16 cellular contexts compared by ENCODE assay signal in genomic region chr14:20791199-20791996, GRCh38. TPM values are rescaled to one million over a fixed set of nuclear protein-coding genes. Genes with fewer than 3 reads are reported as not detected.
"Had no signal": no experiment of that assay in that cellular context is flagged by ENCODE, and none has a peak within 500 bp of the region (broad histone marks: within the 10 kb centered on the region; RNA-seq: fewer than 3 reads in every experiment).

No MANE protein-coding gene starts in this region.

- H3K4me3 ChIP-seq: lung had no signal

- DNase-seq: activated CD4-positive, alpha-beta T cell treated with anti-CD3 and anti-CD28 coated beads for 1 hour; activated CD4-positive, alpha-beta T cell treated with anti-CD3 and anti-CD28 coated beads, Interleukin-2, amount 50 U/mL, for 48 hours; activated CD8-positive, alpha-beta memory T cell treated with anti-CD3 and anti-CD28 coated beads, Interleukin-2, amount 10 ng/mL, durations not matched to agents 7 days and 5 days; activated effector memory CD4-positive, alpha-beta T cell treated with anti-CD3 and anti-CD28 coated beads, Interleukin-2, amount 50 U/mL, for 16 hours; activated T-cell treated with anti-CD3 and anti-CD28 coated beads, Interleukin-2, amount 50 U/mL, for 24 hours; amniotic stem cell; hypothalamus; naive thymus-derived CD4-positive, alpha-beta T cell had no signal

- ATAC-seq: activated CD8-positive, alpha-beta memory T cell treated with anti-CD3 and anti-CD28 coated beads, Interleukin-2, amount 10 ng/mL, durations not matched to agents 7 days and 5 days; activated naive CD4-positive, alpha-beta T cell treated with anti-CD3 and anti-CD28 coated beads, Interleukin-2, amount 50 U/mL, for 72 hours; esophagus mucosa; naive thymus-derived CD4-positive, alpha-beta T cell; sciatic nerve had no signal

RNA-seq across cellular contexts. Expression of gene RNASE6, which starts 10.3 kb away (rescaled TPM):
- total RNA-seq: dermis microvascular lymphatic vessel endothelial cell had no signal

RNA-seq across cellular contexts. Expression of gene RNASE1, which starts 11.2 kb away (rescaled TPM):
- total RNA-seq: activated CD8-positive, alpha-beta memory T cell treated with anti-CD3 and anti-CD28 coated beads, Interleukin-2, amount 10 ng/mL, durations not matched to agents 7 days and 5 days; activated naive CD4-positive, alpha-beta T cell treated with anti-CD3 and anti-CD28 coated beads, Interleukin-2, amount 50 U/mL, for 72 hours had no signal

RNA-seq across cellular contexts. Expression of gene EDDM3B, which starts 23.2 kb away (rescaled TPM):
- total RNA-seq: activated CD8-positive, alpha-beta memory T cell treated with anti-CD3 and anti-CD28 coated beads, Interleukin-2, amount 10 ng/mL, durations not matched to agents 7 days and 5 days; activated naive CD4-positive, alpha-beta T cell treated with anti-CD3 and anti-CD28 coated beads, Interleukin-2, amount 50 U/mL, for 72 hours; dermis microvascular lymphatic vessel endothelial cell; esophagus mucosa; lung; naive thymus-derived CD4-positive, alpha-beta T cell; posterior vena cava; sciatic nerve; temporal lobe; ureter had no signal

RNA-seq across cellular contexts. Expression of gene EDDM3A, which starts 45.7 kb away (rescaled TPM):
- total RNA-seq: activated CD8-positive, alpha-beta memory T cell treated with anti-CD3 and anti-CD28 coated beads, Interleukin-2, amount 10 ng/mL, durations not matched to agents 7 days and 5 days; activated naive CD4-positive, alpha-beta T cell treated with anti-CD3 and anti-CD28 coated beads, Interleukin-2, amount 50 U/mL, for 72 hours; dermis microvascular lymphatic vessel endothelial cell; esophagus mucosa; lung; naive thymus-derived CD4-positive, alpha-beta T cell; posterior vena cava; sciatic nerve; temporal lobe; ureter had no signal
